1 cellular context compared by ENCODE assay signal in the genomic region with DNA sequence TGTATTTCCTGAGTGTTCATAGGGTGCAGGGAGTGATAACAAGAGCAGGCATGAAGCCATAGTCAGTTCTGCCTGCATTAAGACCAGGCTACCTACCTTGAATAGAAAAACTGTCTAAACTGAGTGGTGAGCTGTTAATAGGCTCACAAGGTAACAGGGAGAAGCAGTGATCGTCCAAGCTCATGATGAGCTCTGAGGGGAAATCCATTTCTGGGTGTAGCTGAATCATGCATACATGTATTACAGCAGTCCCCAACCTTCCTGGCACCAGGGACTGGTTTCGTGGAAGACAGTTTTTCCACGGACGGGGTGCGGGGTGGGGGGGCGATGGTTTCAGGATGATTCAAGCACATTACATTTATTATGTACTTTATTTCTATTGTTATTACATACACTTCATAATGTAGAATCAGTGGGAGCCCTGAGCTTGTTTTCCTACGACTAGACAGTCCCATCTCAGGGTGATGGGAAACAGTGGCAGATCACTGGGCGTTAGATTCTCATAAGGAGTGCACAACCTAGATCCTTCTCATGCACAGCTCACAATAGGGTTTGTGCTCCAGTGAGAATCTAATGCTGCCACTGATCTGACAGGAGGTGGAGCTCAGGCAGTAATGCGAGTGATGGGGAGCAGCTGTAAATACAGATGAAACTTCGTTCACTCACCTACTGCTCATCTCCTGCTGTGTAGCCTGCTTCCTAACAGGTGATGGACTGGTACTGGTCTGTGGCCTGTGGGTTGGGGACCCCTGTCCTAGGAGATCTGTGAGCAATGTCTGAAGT.
TF ChIP-seq lines count a peak whose summit lies in the region.

No MANE protein-coding gene starts in this region.

TF ChIP-seq in HepG2, 621 proteins besides CTCF, POLR2A, EP300 and RAD21 (continued from another document):
- TF ChIP-seq, protein P1, sequence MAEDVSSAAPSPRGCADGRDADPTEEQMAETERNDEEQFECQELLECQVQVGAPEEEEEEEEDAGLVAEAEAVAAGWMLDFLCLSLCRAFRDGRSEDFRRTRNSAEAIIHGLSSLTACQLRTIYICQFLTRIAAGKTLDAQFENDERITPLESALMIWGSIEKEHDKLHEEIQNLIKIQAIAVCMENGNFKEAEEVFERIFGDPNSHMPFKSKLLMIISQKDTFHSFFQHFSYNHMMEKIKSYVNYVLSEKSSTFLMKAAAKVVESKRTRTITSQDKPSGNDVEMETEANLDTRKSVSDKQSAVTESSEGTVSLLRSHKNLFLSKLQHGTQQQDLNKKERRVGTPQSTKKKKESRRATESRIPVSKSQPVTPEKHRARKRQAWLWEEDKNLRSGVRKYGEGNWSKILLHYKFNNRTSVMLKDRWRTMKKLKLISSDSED (CRISPR knock-in tag; IDR thresholded peaks at IDR 0.05), result no peak
- TF ChIP-seq ZNF432 (CRISPR knock-in tag; IDR thresholded peaks at IDR 0.05; ENCODE audit: borderline replicate concordance), result no peak
